ENCODE assay signal across 9 cellular contexts in the genomic region with DNA sequence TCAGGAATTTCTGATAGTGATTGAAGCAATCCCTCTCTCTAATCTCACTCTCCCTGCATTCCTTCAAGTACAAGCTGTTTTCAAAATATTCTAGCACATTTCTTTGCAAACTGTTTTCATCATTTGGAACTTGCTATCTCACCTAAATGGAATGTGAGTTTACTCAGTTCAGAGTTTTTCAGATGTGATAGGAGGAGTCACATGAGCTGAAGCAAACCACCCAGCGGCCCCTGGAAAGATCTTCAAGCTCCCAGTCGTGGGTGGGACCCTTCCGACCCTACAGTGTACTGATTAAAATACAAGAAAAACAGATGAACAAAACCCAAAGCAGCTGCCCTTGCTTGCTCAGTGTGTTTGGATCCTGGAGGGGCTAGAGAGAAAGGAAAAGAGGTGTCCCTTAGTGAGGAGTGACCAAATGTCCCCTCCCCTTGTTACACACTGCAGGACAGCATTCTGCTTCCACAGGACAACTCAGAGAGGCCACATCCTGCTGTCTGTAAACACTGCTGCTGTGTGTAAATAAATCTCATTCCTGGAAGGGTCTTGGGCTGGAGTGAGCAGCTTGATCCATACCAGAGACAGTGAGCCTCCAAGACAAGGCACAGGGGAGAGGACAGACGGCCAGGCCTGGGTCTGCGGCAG.
DNase-seq lines count a peak whose midpoint lies in the region; ATAC-seq and TF ChIP-seq lines count a peak whose summit lies in the region.
"Had no signal": no experiment of that assay in that cellular context is flagged by ENCODE, and none has a peak within 500 bp of the region (broad histone marks: within the 10 kb centered on the region; RNA-seq: fewer than 3 reads in every experiment).

No MANE protein-coding gene starts in this region.

- H3K9me3 ChIP-seq in HUES6 (ENCODE audit: control insufficient read depth, insufficient read depth, low read depth, low read length) (0 out of 2 replicates have a peak, but pooled peaks cover 3% of the 10 kb centered on the region), duodenal mucosa (ENCODE audit: control insufficient read depth in 1 of 2, low read length in 2 of 2) (no peaks in the 10 kb centered on the region), mucosa of descending colon (no peaks in the 10 kb centered on the region)

- no peaks in the 10 kb centered on the region for H3K4me1 Mint-ChIP-seq in activated T-cell treated with anti-CD3 and anti-CD28 coated beads, Interleukin-2, amount 50 U/mL, for 4 hours (ENCODE audit: low read depth)

- no peaks in the 10 kb centered on the region for H3K9me3 Mint-ChIP-seq in activated T-cell treated with anti-CD3 and anti-CD28 coated beads, Interleukin-2, amount 50 U/mL, for 4 hours

- TF ChIP-seq POLR2A in lower leg skin (IDR thresholded peaks at IDR 0.05), result no peak

- no peaks in the 10 kb centered on the region for H3K27me3 Mint-ChIP-seq in activated T-cell treated with anti-CD3 and anti-CD28 coated beads, Interleukin-2, amount 50 U/mL, for 4 hours (ENCODE audit: low read depth)

- intact Hi-C loops in lower leg skin (cut with DNase I; ENCODE audit: low total_unique reads) (no loop called here), mucosa of descending colon (cut with DNase I, micrococcal nuclease) (no loop called here)

- DNase-seq in lower leg skin (ENCODE audit: low spot score in 2 of 2) (peak; percentile 31 to 89), mucosa of descending colon (no peak), activated gamma-delta T cell treated with Interleukin-2 at 50 U/mL for 16 hours (no peak)
- DNase-seq in activated T-cell treated with anti-CD3 and anti-CD28 coated beads, Interleukin-2, amount 50 U/mL, for 4 hours, result no peak
- DNase-seq: activated CD4-positive, CD25-positive, alpha-beta regulatory T cell had no signal

- H3K36me3 Mint-ChIP-seq in activated T-cell treated with anti-CD3 and anti-CD28 coated beads, Interleukin-2, amount 50 U/mL, for 4 hours (ENCODE audit: insufficient read depth), result no peaks in the 10 kb centered on the region

- H3K9ac ChIP-seq in HUES6 (ENCODE audit: low read length) (peak overlapping the region; percentile 53), duodenal mucosa (ENCODE audit: low read depth in 1 of 2, low read length in 2 of 2) (no peak overlapping the region)

- no peak overlapping the region for H3K4me3 Mint-ChIP-seq in activated T-cell treated with anti-CD3 and anti-CD28 coated beads, Interleukin-2, amount 50 U/mL, for 4 hours

- 53 to 54% methylated on average over 5 of the region's 5 CpGs for WGBS in lower leg skin, 2 donors
- 30% methylated on average over 5 of the region's 5 CpGs for WGBS in urinary bladder

- H3K4me1 ChIP-seq in HUES6 (ENCODE audit: control insufficient read depth, insufficient read depth, low read length) (peaks cover 25% of the 10 kb centered on the region; the same call in 1 of the 2 replicates), duodenal mucosa (ENCODE audit: control insufficient read depth in 1 of 2, insufficient read depth in 2 of 2, low read length in 2 of 2) (peaks cover 0 to 2% of the 10 kb centered on the region in 2 donors), urinary bladder (ENCODE audit: insufficient read depth) (no peaks in the 10 kb centered on the region), mucosa of descending colon (ENCODE audit: low read depth) (no peaks in the 10 kb centered on the region)

- no peaks in the 10 kb centered on the region for H3K27me3 ChIP-seq in HUES6 (ENCODE audit: control insufficient read depth, insufficient read depth, low read length)
- H3K27me3 ChIP-seq in duodenal mucosa (ENCODE audit: control insufficient read depth in 1 of 2, insufficient read depth in 2 of 2, low read length in 2 of 2), result no peaks in the 10 kb centered on the region

- H3K27ac ChIP-seq in HUES6 (ENCODE audit: low read depth, low read length) (0 out of 2 replicates have a peak overlapping the region, but pooled peaks have one; percentile 13), duodenal mucosa (ENCODE audit: low read depth, low read length) (peak overlapping the region; percentile 36), urinary bladder (ENCODE audit: low read depth) (peak overlapping the region; percentile 82)

- no peak overlapping the region for H3K4me3 ChIP-seq in HUES6 (ENCODE audit: low read depth, low read length)
- H3K4me3 ChIP-seq in duodenal mucosa (ENCODE audit: low read depth in 1 of 2, low read length in 2 of 2), result no peak overlapping the region
- H3K4me3 ChIP-seq in lower leg skin (ENCODE audit: low read depth, poor library complexity, severe bottlenecking), result no peak overlapping the region
- H3K4me3 ChIP-seq in urinary bladder (ENCODE audit: low read depth, low read length), result no peak overlapping the region
- no peak overlapping the region for H3K4me3 ChIP-seq in mucosa of descending colon

- no peak for ATAC-seq in mucosa of descending colon
- no peak for ATAC-seq in activated T-cell treated with anti-CD3 and anti-CD28 coated beads, Interleukin-2, amount 50 U/mL, for 4 hours
- no peak for ATAC-seq in HG02938 (IDR thresholded peaks at IDR 0.05; ENCODE audit: unreplicated experiment)

- TF ChIP-seq CTCF in lower leg skin (IDR thresholded peaks at IDR 0.05) (no peak), mucosa of descending colon (IDR thresholded peaks at IDR 0.05) (no peak)

- H3K36me3 ChIP-seq in HUES6 (ENCODE audit: control insufficient read depth, insufficient read depth, low read length) (no peaks in the 10 kb centered on the region), duodenal mucosa (ENCODE audit: control insufficient read depth in 1 of 2, insufficient read depth in 2 of 2, low read length in 2 of 2) (no peaks in the 10 kb centered on the region), urinary bladder (ENCODE audit: insufficient read depth) (no peaks in the 10 kb centered on the region), mucosa of descending colon (ENCODE audit: low read depth) (no peaks in the 10 kb centered on the region)

Comparison
In these comparisons a context has a peak if more than half of its experiments do, and no peak if none do; other contexts are left out.
1. H3K27ac ChIP-seq: peak in every context shown above with its lines; median percentile 82 in urinary bladder; 36 in duodenal mucosa; 13 in HUES6.
2. DNase-seq: peak in lower leg skin (2 of 2); none in mucosa of descending colon (0 of 3), activated gamma-delta T cell treated with Interleukin-2 at 50 U/mL for 16 hours (single experiment) and activated T-cell treated with anti-CD3 and anti-CD28 coated beads, Interleukin-2, amount 50 U/mL, for 4 hours (single experiment).